8 cellular contexts compared by ENCODE assay signal in genomic region chr2:101001713-101002561, GRCh38. TPM values are rescaled to one million over a fixed set of nuclear protein-coding genes. Genes with fewer than 3 reads are reported as not detected.
DNase-seq lines count a peak whose midpoint lies in the region; ATAC-seq and TF ChIP-seq lines count a peak whose summit lies in the region.

Gene RPL31 (plus strand): TSS chr2:101002289. CDS start chr2:101002702, 413 bp downstream.

- no peaks in the 10 kb centered on the region for H3K27me3 ChIP-seq in Karpas-422 (ENCODE audit: low read length)
- H3K27me3 ChIP-seq in esophagus squamous epithelium = no peaks in the 10 kb centered on the region

- H4K20me1 ChIP-seq in Karpas-422 (ENCODE audit: insufficient read depth, low read depth, low read length) = peaks cover 28% of the 10 kb centered on the region

- peak; percentile 96 for ATAC-seq in GM21825 (IDR thresholded peaks at IDR 0.05; ENCODE audit: unreplicated experiment)

- peaks cover 45% of the 10 kb centered on the region for H3K36me3 ChIP-seq in Karpas-422 (ENCODE audit: insufficient read depth, low read length)
- H3K36me3 ChIP-seq in esophagus squamous epithelium = peaks cover 20 to 43% (median 29%) of the 10 kb centered on the region in 3 donors

- intact Hi-C loops in esophagus squamous epithelium (cut with DNase I) = no loop called here

- H3K9me2 ChIP-seq in Karpas-422 (replicated peaks; ENCODE audit: insufficient read depth, low read length) = no peaks in the 10 kb centered on the region; the same call in 1 of the 2 replicates

- DNase-seq in DMS79 treated with DMSO at 0.1 percent for 48 hours (lab: John Stamatoyannopoulos, UW) (peak; percentile 97), Karpas-422 (peak; percentile 97), RKO (ENCODE audit: low spot score) (peak; percentile 98), activated T-helper 1 cell treated with Interleukin-2 at 50 U/mL for 16 hours (ENCODE audit: low read depth) (peak; percentile 92), esophagus squamous epithelium (lab: John Stamatoyannopoulos, UW) (peak; percentile 88), myocyte (ENCODE audit: low read depth) (peak; percentile 98)
- peak; percentile 90 to 96 for DNase-seq in stimulated activated CD8-positive, alpha-beta memory T cell treated with anti-CD3 and anti-CD28 coated beads, Interleukin-7, amount 100 ng/mL, for 48 hours (ENCODE audit: extremely low read depth in 1 of 2, low read depth in 1 of 2)

- H3K4me1 ChIP-seq in Karpas-422 (ENCODE audit: low read length) (peaks cover 19% of the 10 kb centered on the region), esophagus squamous epithelium (peaks cover 0 to 45% (median 24%) of the 10 kb centered on the region in 3 donors)

- H3K27ac ChIP-seq in Karpas-422 (ENCODE audit: low read length) (peak within 1 kb of the TSS; percentile 82), esophagus squamous epithelium (peak within 1 kb of the TSS; percentile 89 to 97 (median 93))

- peaks cover 23% of the 10 kb centered on the region for H3K79me2 ChIP-seq in Karpas-422 (ENCODE audit: low read length)

- TF ChIP-seq CTCF in esophagus squamous epithelium (IDR thresholded peaks at IDR 0.05) = no peak

- TF ChIP-seq POLR2A in esophagus squamous epithelium (IDR thresholded peaks at IDR 0.05) = peak in 3 of 4 donors; percentile 65 to 92 (median 68)

- H3K9ac ChIP-seq in Karpas-422 (ENCODE audit: low read length) = peak within 1 kb of the TSS; percentile 94

- H3K4me3 ChIP-seq in Karpas-422 (ENCODE audit: low read length) = peak within 1 kb of the TSS; percentile 98
- H3K4me3 ChIP-seq in esophagus squamous epithelium = peak within 1 kb of the TSS; percentile 75 to 90 (median 84)

- WGBS in esophagus squamous epithelium, 2 donors = 0 to 3% methylated on average over 10 to 27 of the region's 59 CpGs

- H3K4me2 ChIP-seq in Karpas-422 (ENCODE audit: low read depth, low read length, poor library complexity, severe bottlenecking) = peak within 1 kb of the TSS; percentile 94

- H3K9me3 ChIP-seq in Karpas-422 (ENCODE audit: low read length) (no peaks in the 10 kb centered on the region), esophagus squamous epithelium (no peaks in the 10 kb centered on the region)

- H2AFZ ChIP-seq in Karpas-422 (ENCODE audit: low read length) = peak within 1 kb of the TSS; percentile 86

RNA-seq across cellular contexts. Expression of gene RPL31, which starts in this region (rescaled TPM):
- 1,552 and 1,797 TPM in 2 replicates for total RNA-seq in Karpas-422 (2014; rRNA removed; shearing (Covaris generic); ENCODE audit: low replicate concordance)
- total RNA-seq in esophagus squamous epithelium (1,000 to 10,000 TPM in 3 of 4 donors, 100 to 1,000 TPM in 1; 638 to 2,401 (median 1,440) TPM), myocyte (637 and 797 TPM in 2 replicates)
- 2,509 TPM for polyA plus RNA-seq in myocyte (2012)

Comparison
In these comparisons a context has a peak if more than half of its experiments do, and no peak if none do; other contexts are left out.
1. Peak in every context shown above with its lines: DNase-seq, ATAC-seq, H3K4me3 ChIP-seq and H3K27ac ChIP-seq.